ENCODE assay signal across 37 cellular contexts in genomic region chr9:130902204-130903185, GRCh38. TPM values are rescaled to one million over a fixed set of nuclear protein-coding genes. Genes with fewer than 3 reads are reported as not detected.
"Had no signal": no experiment of that assay in that cellular context is flagged by ENCODE, and none has a peak within 500 bp of the region (broad histone marks: within the 10 kb centered on the region; RNA-seq: fewer than 3 reads in every experiment).

No MANE protein-coding gene starts in this region.

- FAIRE-seq: islet of Langerhans, kidney had no signal

- H2AFZ ChIP-seq: neural progenitor cell had no signal

- H3K4me3 Mint-ChIP-seq: immature natural killer cell; naive B cell; natural killer cell; nephron progenitor cell; neural progenitor cell; stimulated activated memory B cell treated with anti-CD40 and anti-IgM and Interleukin-4, amounts not matched to agents 10 μg/mL and 1 μg/mL and 100 μg/mL, for 72 hours; stimulated activated naive CD8-positive, alpha-beta T cell treated with anti-CD3 and anti-CD28 coated beads, Interleukin-15, amount 100 ng/mL, for 72 hours; type B pancreatic cell had no signal

- H3K4me1 ChIP-seq: left lung, lower lobe of right lung, right atrium auricular region, right lobe of liver, tibial nerve, uterus had no signal

- H3K4me3 ChIP-seq: left lung, lower lobe of right lung, neural progenitor cell, ovary, right atrium auricular region, right lobe of liver, smooth muscle cell, tibial nerve, uterus had no signal

- H3K27me3 ChIP-seq: neural progenitor cell, ovary, right atrium auricular region, right lobe of liver had no signal

- H3K36me3 ChIP-seq: left lung, lower lobe of right lung, neural progenitor cell, ovary, right atrium auricular region, right lobe of liver, tibial nerve, uterus had no signal

- H3K9me3 ChIP-seq: left lung, lower lobe of right lung, ovary, right atrium auricular region, right lobe of liver, tibial nerve, uterus had no signal

- DNase-seq: hippocampal formation; immature natural killer cell; kidney; left colon; left lung; lower lobe of right lung; mammary epithelial cell; mesenchymal stem cell; naive B cell; natural killer cell; nephron progenitor cell; ovary; right lobe of liver; stimulated activated CD4-positive, alpha-beta T cell treated with anti-CD3 and anti-CD28 coated beads, Interleukin-1b, Interleukin-23, amount 100 ng/mL, for 48 hours; stimulated activated CD4-positive, alpha-beta T cell treated with anti-CD3 and anti-CD28 coated beads, Interleukin-2, amount 100 ng/mL, for 48 hours; stimulated activated CD4-positive, alpha-beta T cell treated with anti-CD3 and anti-CD28 coated beads, Interleukin-4, amount 100 ng/mL, for 4 hours; stimulated activated CD8-positive, alpha-beta memory T cell treated with anti-CD3 and anti-CD28 coated beads, Interleukin-4, amount 100 ng/mL, for 48 hours; stimulated activated naive CD4-positive, alpha-beta T cell treated with Interleukin-2 at 50 U/mL for 16 hours; stimulated activated naive CD8-positive, alpha-beta T cell treated with anti-CD3 and anti-CD28 coated beads, Interleukin-15, amount 100 ng/mL, for 72 hours; substantia nigra; uterus had no signal

- H3K36me3 Mint-ChIP-seq: immature natural killer cell; naive B cell; natural killer cell; neural progenitor cell; stimulated activated memory B cell treated with anti-CD40 and anti-IgM and Interleukin-4, amounts not matched to agents 10 μg/mL and 1 μg/mL and 100 μg/mL, for 72 hours; type B pancreatic cell had no signal

- H3K27ac Mint-ChIP-seq: immature natural killer cell; naive B cell; natural killer cell; nephron progenitor cell; neural progenitor cell; progenitor cell of endocrine pancreas; stimulated activated memory B cell treated with anti-CD40 and anti-IgM and Interleukin-4, amounts not matched to agents 10 μg/mL and 1 μg/mL and 100 μg/mL, for 72 hours; stimulated activated naive CD8-positive, alpha-beta T cell treated with anti-CD3 and anti-CD28 coated beads, Interleukin-15, amount 100 ng/mL, for 72 hours; type B pancreatic cell had no signal

- H3K9me3 Mint-ChIP-seq: immature natural killer cell; naive B cell; natural killer cell; nephron progenitor cell; neural progenitor cell; stimulated activated memory B cell treated with anti-CD40 and anti-IgM and Interleukin-4, amounts not matched to agents 10 μg/mL and 1 μg/mL and 100 μg/mL, for 72 hours; stimulated activated naive CD8-positive, alpha-beta T cell treated with anti-CD3 and anti-CD28 coated beads, Interleukin-15, amount 100 ng/mL, for 72 hours; type B pancreatic cell had no signal

- H3K4me2 ChIP-seq: neural progenitor cell, smooth muscle cell had no signal

- H3K27ac ChIP-seq: left lung, lower lobe of right lung, neural progenitor cell, ovary, right atrium auricular region, right lobe of liver, tibial nerve, uterus had no signal

- H3K9ac ChIP-seq: neural progenitor cell had no signal

- H3K4me1 Mint-ChIP-seq: immature natural killer cell; naive B cell; natural killer cell; stimulated activated memory B cell treated with anti-CD40 and anti-IgM and Interleukin-4, amounts not matched to agents 10 μg/mL and 1 μg/mL and 100 μg/mL, for 72 hours; stimulated activated naive CD8-positive, alpha-beta T cell treated with anti-CD3 and anti-CD28 coated beads, Interleukin-15, amount 100 ng/mL, for 72 hours had no signal

- ATAC-seq: left lung; lower lobe of right lung; natural killer cell; right lobe of liver; stimulated activated memory B cell treated with anti-CD40 and anti-IgM and Interleukin-4, amounts not matched to agents 10 μg/mL and 1 μg/mL and 100 μg/mL, for 72 hours; stimulated activated naive CD8-positive, alpha-beta T cell treated with anti-CD3 and anti-CD28 coated beads, Interleukin-15, amount 100 ng/mL, for 72 hours had no signal

- H3K27me3 Mint-ChIP-seq: stimulated activated naive CD8-positive, alpha-beta T cell treated with anti-CD3 and anti-CD28 coated beads, Interleukin-15, amount 100 ng/mL, for 72 hours had no signal

RNA-seq across cellular contexts. Expression of gene QRFP, which starts 5.9 kb away (rescaled TPM):
- total RNA-seq: kidney, left colon, lower lobe of right lung, mammary epithelial cell, mucosa of gallbladder, natural killer cell, omental fat pad, ovary, progenitor cell of endocrine pancreas, pulmonary artery endothelial cell, renal cortical epithelial cell, right atrium auricular region, skeletal muscle tissue, smooth muscle cell, temporal lobe, tibial nerve, ureter, uterus had no signal
- polyA plus RNA-seq: immature natural killer cell, liver, mammary epithelial cell, ovary had no signal

RNA-seq across cellular contexts. Expression of gene FIBCD1, which starts 36.6 kb away (rescaled TPM):
- total RNA-seq: liver, natural killer cell, progenitor cell of endocrine pancreas, pulmonary artery endothelial cell, right lobe of liver, skeletal muscle tissue, tibial nerve, ureter had no signal
- polyA plus RNA-seq: immature natural killer cell, liver had no signal
